In the genomic region with DNA sequence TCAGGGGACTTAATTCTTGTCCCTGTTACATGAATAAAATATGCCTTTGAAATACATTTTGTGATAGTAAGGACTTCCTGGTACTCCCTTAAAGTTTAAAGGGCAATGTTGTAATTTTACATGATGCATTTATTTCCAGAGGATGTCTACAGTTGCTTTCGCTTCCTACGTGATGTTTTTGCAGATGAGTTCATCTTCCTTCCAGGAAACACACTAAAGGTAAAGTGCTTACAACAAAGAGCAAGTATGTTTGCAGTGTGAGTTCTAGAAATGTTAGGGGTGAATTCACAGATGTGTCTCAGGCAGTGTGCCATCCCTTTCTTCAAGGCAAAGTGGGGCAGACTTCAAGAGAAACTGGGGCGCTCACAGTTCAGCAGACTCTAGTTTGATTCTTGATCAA, we compare ENCODE assay signal across 16 cellular contexts. TPM values are rescaled to one million over a fixed set of nuclear protein-coding genes. Genes with fewer than 3 reads are reported as not detected.
DNase-seq lines count a peak whose midpoint lies in the region; ATAC-seq and TF ChIP-seq lines count a peak whose summit lies in the region.
"Had no signal": no experiment of that assay in that cellular context is flagged by ENCODE, and none has a peak within 500 bp of the region (broad histone marks: within the 10 kb centered on the region; RNA-seq: fewer than 3 reads in every experiment).

No MANE protein-coding gene starts in this region.

- no peaks in the 10 kb centered on the region for H3K9me3 ChIP-seq in lower lobe of right lung
- H3K9me3 ChIP-seq in right lobe of liver: no peaks in the 10 kb centered on the region
- H3K9me3 ChIP-seq: breast epithelium, gastrocnemius medialis, neutrophil, tibial nerve had no signal

- H3K27ac Mint-ChIP-seq in natural killer cell treated with Interleukin-12 subunit alpha and Interleukin-12 subunit beta and Interleukin-15 and Interleukin-18, amount 100 ng/mL, for 72 hours: peak overlapping the region; percentile 30 to 62
- no peak overlapping the region for H3K27ac Mint-ChIP-seq in natural killer cell

- DNase-seq in DMS53 (lab: John Stamatoyannopoulos, UW) (peak; percentile 11), DMS53 treated with DMSO at 0.1 percent for 48 hours (lab: John Stamatoyannopoulos, UW; ENCODE audit: unreplicated experiment) (no peak), natural killer cell (no peak), lower lobe of right lung (no peak), AG08395 (ENCODE audit: low spot score) (no peak), right lobe of liver (no peak)
- no peak for DNase-seq in natural killer cell treated with Interleukin-12 subunit alpha and Interleukin-12 subunit beta and Interleukin-15 and Interleukin-18, amount 100 ng/mL, for 72 hours (ENCODE audit: low spot score)
- DNase-seq: gastrocnemius medialis, NCI-H1436, NCI-H69, Right ventricle myocardium superior had no signal

- peak overlapping the region; percentile 22 for H3K27ac ChIP-seq in lower lobe of right lung
- H3K27ac ChIP-seq in right lobe of liver: no peak overlapping the region
- H3K27ac ChIP-seq: 22Rv1, breast epithelium, neutrophil, tibial nerve had no signal

- H3K4me1 ChIP-seq in lower lobe of right lung: no peaks in the 10 kb centered on the region
- H3K4me1 ChIP-seq in right lobe of liver: no peaks in the 10 kb centered on the region
- H3K4me1 ChIP-seq: breast epithelium, tibial nerve had no signal

- WGBS in right lobe of liver (ENCODE audit: insufficient coverage, low coverage, low lambda C conversion rate, missing lambda C conversion rate): 80% methylated on average over 3 of the region's 3 CpGs

- TF ChIP-seq POLR2A in right lobe of liver (IDR thresholded peaks at IDR 0.05): no peak

- no peak for TF ChIP-seq CTCF in natural killer cell (IDR thresholded peaks at IDR 0.05)
- no peak for TF ChIP-seq CTCF in lower lobe of right lung (IDR thresholded peaks at IDR 0.05)
- TF ChIP-seq CTCF in right lobe of liver (IDR thresholded peaks at IDR 0.05): no peak

- H3K4me3 Mint-ChIP-seq in natural killer cell treated with Interleukin-12 subunit alpha and Interleukin-12 subunit beta and Interleukin-15 and Interleukin-18, amount 100 ng/mL, for 72 hours: peak overlapping the region; percentile 22
- H3K4me3 Mint-ChIP-seq in natural killer cell: no peak overlapping the region

- ATAC-seq in natural killer cell treated with Interleukin-12 subunit alpha and Interleukin-12 subunit beta and Interleukin-15 and Interleukin-18, amount 100 ng/mL, for 72 hours: no peak
- ATAC-seq in natural killer cell (no peak), lower lobe of right lung (no peak), HG02840 (IDR thresholded peaks at IDR 0.05; ENCODE audit: low FRiP score, unreplicated experiment) (no peak), right lobe of liver (no peak)
- ATAC-seq: gastrocnemius medialis had no signal

- H3K9me3 Mint-ChIP-seq in natural killer cell treated with Interleukin-12 subunit alpha and Interleukin-12 subunit beta and Interleukin-15 and Interleukin-18, amount 100 ng/mL, for 72 hours: no peaks in the 10 kb centered on the region
- no peaks in the 10 kb centered on the region for H3K9me3 Mint-ChIP-seq in natural killer cell

- peaks cover 25% of the 10 kb centered on the region for H3K36me3 Mint-ChIP-seq in natural killer cell treated with Interleukin-12 subunit alpha and Interleukin-12 subunit beta and Interleukin-15 and Interleukin-18, amount 100 ng/mL, for 72 hours
- H3K36me3 Mint-ChIP-seq in natural killer cell: peaks cover 47% of the 10 kb centered on the region

- intact Hi-C loops in natural killer cell (cut with micrococcal nuclease): no loop called here
- intact Hi-C loops in lower lobe of right lung (cut with DNase I): no loop called here
- intact Hi-C loops in right lobe of liver (cut with DNase I): no loop called here

- H3K4me1 Mint-ChIP-seq in natural killer cell treated with Interleukin-12 subunit alpha and Interleukin-12 subunit beta and Interleukin-15 and Interleukin-18, amount 100 ng/mL, for 72 hours (ENCODE audit: low read depth in 2 of 2): peaks cover 7 to 9% of the 10 kb centered on the region in 2 donors
- no peaks in the 10 kb centered on the region for H3K4me1 Mint-ChIP-seq in natural killer cell

- no peak overlapping the region for H3K4me3 ChIP-seq in lower lobe of right lung
- H3K4me3 ChIP-seq in right lobe of liver: no peak overlapping the region
- H3K4me3 ChIP-seq: breast epithelium, gastrocnemius medialis, tibial nerve had no signal

- H3K36me3 ChIP-seq in lower lobe of right lung: peaks cover 89% of the 10 kb centered on the region
- peaks cover 0 to 74% (median 28%) of the 10 kb centered on the region in 4 donors for H3K36me3 ChIP-seq in right lobe of liver

- H3K27me3 ChIP-seq in lower lobe of right lung (ENCODE audit: low read depth) (no peaks in the 10 kb centered on the region), right lobe of liver (no peaks in the 10 kb centered on the region)
- H3K27me3 ChIP-seq: breast epithelium, gastrocnemius medialis, neutrophil, tibial nerve had no signal

- no peaks in the 10 kb centered on the region for H3K27me3 Mint-ChIP-seq in natural killer cell treated with Interleukin-12 subunit alpha and Interleukin-12 subunit beta and Interleukin-15 and Interleukin-18, amount 100 ng/mL, for 72 hours
- H3K27me3 Mint-ChIP-seq in natural killer cell (ENCODE audit: low read depth in 2 of 2): no peaks in the 10 kb centered on the region

RNA-seq across cellular contexts. Expression of a gene that starts 31.2 kb away (rescaled TPM):
- 10 to 100 TPM; 34.0 to 38.0 TPM for total RNA-seq in natural killer cell treated with Interleukin-12 subunit alpha and Interleukin-12 subunit beta and Interleukin-15 and Interleukin-18, amount 100 ng/mL, for 72 hours
- total RNA-seq in natural killer cell (10 to 100 TPM; 20.5 to 29.3 (median 23.1) TPM), lower lobe of right lung (36.7 TPM), right lobe of liver (10 to 100 TPM; 18.5 to 24.3 (median 20.1) TPM)

Comparison
In these comparisons a context has a peak if more than half of its experiments do, and no peak if none do; other contexts are left out.
1. H3K27ac Mint-ChIP-seq: peak in natural killer cell treated with Interleukin-12 subunit alpha and Interleukin-12 subunit beta and Interleukin-15 and Interleukin-18, amount 100 ng/mL, for 72 hours (2 of 2); none in natural killer cell (0 of 2).